Comparison of ENCODE assay signal across 8 cellular contexts in genomic region chr13:39144941-39145533, GRCh38.
DNase-seq lines count a peak whose midpoint lies in the region; ATAC-seq and TF ChIP-seq lines count a peak whose summit lies in the region.

No MANE protein-coding gene starts in this region.

- H4K20me1 ChIP-seq in OCI-LY1 (ENCODE audit: insufficient read depth, low read length): no peaks in the 10 kb centered on the region

- no peak overlapping the region for H3K27ac ChIP-seq in OCI-LY1 (ENCODE audit: low read depth, low read length, poor library complexity, severe bottlenecking)

- no peak overlapping the region for H3K9ac ChIP-seq in OCI-LY1 (ENCODE audit: low read length)

- no peaks in the 10 kb centered on the region for H3K9me2 ChIP-seq in OCI-LY1 (ENCODE audit: low read depth, low read length)

- no peaks in the 10 kb centered on the region for H3F3A ChIP-seq in OCI-LY1 (ENCODE audit: insufficient read depth, low read length)

- H3K79me2 ChIP-seq in OCI-LY1 (ENCODE audit: insufficient read depth, low read length): no peaks in the 10 kb centered on the region

- H3K27me3 ChIP-seq in OCI-LY1 (ENCODE audit: insufficient read depth, low read length) (peaks cover 5% of the 10 kb centered on the region; the same call in 1 of the 2 replicates), kidney epithelial cell (ENCODE audit: control insufficient read depth, insufficient read depth, low read length) (no peaks in the 10 kb centered on the region)

- H3K36me3 ChIP-seq in OCI-LY1 (ENCODE audit: insufficient read depth, low read length) (no peaks in the 10 kb centered on the region), kidney epithelial cell (ENCODE audit: control insufficient read depth, insufficient read depth, low read length) (no peaks in the 10 kb centered on the region)

- H2AFZ ChIP-seq in OCI-LY1 (ENCODE audit: low read length): no peak overlapping the region

- DNase-seq in COLO829 (ENCODE audit: low spot score) (peak; percentile 73), cardiac fibroblast (ENCODE audit: low read depth in 2 of 2) (peak; percentile 83 to 84), kidney epithelial cell (ENCODE audit: low read depth) (peak; percentile 26)
- DNase-seq in stimulated activated CD4-positive, alpha-beta T cell treated with anti-CD3 and anti-CD28 coated beads, TNF-alpha, amount 100 ng/mL, for 24 hours (ENCODE audit: low read depth in 3 of 3): peak in 2 of 3 experiments; percentile 4 to 18

- TF ChIP-seq CTCF in OCI-LY1 (IDR thresholded peaks at IDR 0.05; ENCODE audit: low read length) (peak; percentile 67), cardiac fibroblast (IDR thresholded peaks at IDR 0.05; ENCODE audit: low read depth, low read length) (peak; percentile 84), kidney epithelial cell (IDR thresholded peaks at IDR 0.05; ENCODE audit: insufficient read depth, low read length, poor library complexity, severe bottlenecking) (peak; percentile 79)

- H3K9me3 ChIP-seq in OCI-LY1 (ENCODE audit: low read length): no peaks in the 10 kb centered on the region

- ATAC-seq in GM19463 (IDR thresholded peaks at IDR 0.05; ENCODE audit: unreplicated experiment) (peak; percentile 61), GM21737 (IDR thresholded peaks at IDR 0.05; ENCODE audit: unreplicated experiment) (no peak), GM19397 (IDR thresholded peaks at IDR 0.05; ENCODE audit: unreplicated experiment) (no peak)

- no peaks in the 10 kb centered on the region for H3K4me1 ChIP-seq in OCI-LY1 (ENCODE audit: insufficient read depth, low read length, severe bottlenecking)

- H3K4me3 ChIP-seq in OCI-LY1 (ENCODE audit: low read depth, low read length, poor library complexity, severe bottlenecking): no peak overlapping the region
- H3K4me3 ChIP-seq in cardiac fibroblast (replicated peaks in 1 of 2; ENCODE audit: low read depth in 2 of 2, low read length in 2 of 2): no peak overlapping the region
- no peak overlapping the region for H3K4me3 ChIP-seq in kidney epithelial cell (ENCODE audit: low read depth, low read length)

- H3K4me2 ChIP-seq in OCI-LY1 (ENCODE audit: low read length): no peak overlapping the region

Comparison
In these comparisons a context has a peak if more than half of its experiments do, and no peak if none do; other contexts are left out.
1. DNase-seq: peak in every context shown above with its lines; median percentile 84 in cardiac fibroblast; 73 in COLO829; 26 in kidney epithelial cell; 11 in stimulated activated CD4-positive, alpha-beta T cell treated with anti-CD3 and anti-CD28 coated beads, TNF-alpha, amount 100 ng/mL, for 24 hours.